14 cellular contexts compared by ENCODE assay signal in genomic region chr3:1275495-1275894, GRCh38.
DNase-seq lines count a peak whose midpoint lies in the region; ATAC-seq and TF ChIP-seq lines count a peak whose summit lies in the region.
"Had no signal": no experiment of that assay in that cellular context is flagged by ENCODE, and none has a peak within 500 bp of the region (broad histone marks: within the 10 kb centered on the region; RNA-seq: fewer than 3 reads in every experiment).

No MANE protein-coding gene starts in this region.

- in situ Hi-C loops in GM23248 (cut with MboI): no loop called here

- no peaks in the 10 kb centered on the region for H3K9me3 ChIP-seq in GM23248 (ENCODE audit: low read depth)
- no peaks in the 10 kb centered on the region for H3K9me3 ChIP-seq in OCI-LY1 (ENCODE audit: low read length)
- no peaks in the 10 kb centered on the region for H3K9me3 ChIP-seq in right cardiac atrium (ENCODE audit: control insufficient read depth, low read length)
- H3K9me3 ChIP-seq: body of pancreas, sigmoid colon had no signal

- no peak for ATAC-seq in right cardiac atrium
- ATAC-seq in GM18907 (IDR thresholded peaks at IDR 0.05; ENCODE audit: unreplicated experiment): no peak
- ATAC-seq: body of pancreas; stimulated activated naive B cell treated with anti-CD40 and anti-IgM and Interleukin-4, amounts not matched to agents 10 μg/mL and 1 μg/mL and 100 μg/mL, for 72 hours had no signal

- DNase-seq in COLO668 (lab: John Stamatoyannopoulos, UW; ENCODE audit: unreplicated experiment) (peak; percentile 22), GM23248 (peak; percentile 1), glomerular visceral epithelial cell (ENCODE audit: extremely low spot score) (peak; percentile 8), right cardiac atrium (no peak), NCI-H1436 treated with DMSO at 0.1 percent for 48 hours (lab: John Stamatoyannopoulos, UW) (no peak)
- no peak for DNase-seq in stimulated activated naive CD4-positive, alpha-beta T cell treated with Interleukin-2 at 50 U/mL for 16 hours (lab: John Stamatoyannopoulos, UW)
- DNase-seq: activated CD4-positive, alpha-beta T cell treated with anti-CD3 and anti-CD28 coated beads, Interleukin-2, amount 10 ng/mL, durations not matched to agents 7 days and 5 days; GF-D8; NCI-H1436; sigmoid colon; stimulated activated naive B cell treated with anti-CD40 and anti-IgM and Interleukin-4, amounts not matched to agents 10 μg/mL and 1 μg/mL and 100 μg/mL, for 72 hours had no signal

- H3K4me1 ChIP-seq in GM23248 (ENCODE audit: insufficient read depth) (no peaks in the 10 kb centered on the region), OCI-LY1 (ENCODE audit: insufficient read depth, low read length, severe bottlenecking) (no peaks in the 10 kb centered on the region), right cardiac atrium (ENCODE audit: control insufficient read depth, insufficient read depth, low read length) (no peaks in the 10 kb centered on the region)
- H3K4me1 ChIP-seq: body of pancreas, sigmoid colon had no signal

- H3K27me3 ChIP-seq in GM23248 (replicated peaks; ENCODE audit: insufficient read depth): no peaks in the 10 kb centered on the region
- H3K27me3 ChIP-seq in OCI-LY1 (ENCODE audit: insufficient read depth, low read length): no peaks in the 10 kb centered on the region
- H3K27me3 ChIP-seq in right cardiac atrium (ENCODE audit: control insufficient read depth, insufficient read depth): no peaks in the 10 kb centered on the region
- H3K27me3 ChIP-seq: body of pancreas, sigmoid colon had no signal

- H2AFZ ChIP-seq in GM23248: no peak overlapping the region
- no peak overlapping the region for H2AFZ ChIP-seq in OCI-LY1 (ENCODE audit: low read length)

- WGBS in GM23248 (ENCODE audit: low coverage in 1 of 2, low lambda C conversion rate in 2 of 2, missing lambda C conversion rate in 2 of 2), 2 experiments: 74 to 80% methylated on average over 4 of the region's 4 CpGs
- 62% methylated on average over 4 of the region's 4 CpGs for WGBS in right cardiac atrium

- H4K20me1 ChIP-seq in GM23248 (ENCODE audit: insufficient read depth): no peaks in the 10 kb centered on the region; the same call in 1 of the 2 replicates
- H4K20me1 ChIP-seq in OCI-LY1 (ENCODE audit: insufficient read depth, low read length): no peaks in the 10 kb centered on the region

- peak; percentile 48; the same call in 1 of the 2 replicates for TF ChIP-seq CTCF in OCI-LY1 (IDR thresholded peaks at IDR 0.05; ENCODE audit: low read length)

- H3F3A ChIP-seq in GM23248 (ENCODE audit: insufficient read depth) (no peaks in the 10 kb centered on the region), OCI-LY1 (ENCODE audit: insufficient read depth, low read length) (no peaks in the 10 kb centered on the region)

- no peak overlapping the region for H3K27ac ChIP-seq in GM23248
- no peak overlapping the region for H3K27ac ChIP-seq in OCI-LY1 (ENCODE audit: low read depth, low read length, poor library complexity, severe bottlenecking)
- no peak overlapping the region for H3K27ac ChIP-seq in right cardiac atrium (ENCODE audit: low read length)
- H3K27ac ChIP-seq: body of pancreas, sigmoid colon had no signal

- H3K4me3 ChIP-seq in GM23248: no peak overlapping the region
- no peak overlapping the region for H3K4me3 ChIP-seq in OCI-LY1 (ENCODE audit: low read depth, low read length, poor library complexity, severe bottlenecking)
- H3K4me3 ChIP-seq in right cardiac atrium (ENCODE audit: low read length): no peak overlapping the region
- H3K4me3 ChIP-seq: body of pancreas, sigmoid colon had no signal

- H3K9ac ChIP-seq in GM23248: no peak overlapping the region
- H3K9ac ChIP-seq in OCI-LY1 (ENCODE audit: low read length): no peak overlapping the region

- no peaks in the 10 kb centered on the region for H3K79me2 ChIP-seq in GM23248 (ENCODE audit: insufficient read depth)
- no peaks in the 10 kb centered on the region for H3K79me2 ChIP-seq in OCI-LY1 (ENCODE audit: insufficient read depth, low read length)

- no peak overlapping the region for H3K4me2 ChIP-seq in GM23248 (ENCODE audit: unreplicated experiment)
- no peak overlapping the region for H3K4me2 ChIP-seq in OCI-LY1 (ENCODE audit: low read length)

- H3K9me2 ChIP-seq in GM23248 (ENCODE audit: insufficient read depth) (no peaks in the 10 kb centered on the region), OCI-LY1 (ENCODE audit: low read depth, low read length) (no peaks in the 10 kb centered on the region)

- intact Hi-C loops in right cardiac atrium (cut with DNase I): no loop called here

- no peaks in the 10 kb centered on the region for H3K36me3 ChIP-seq in GM23248 (ENCODE audit: low read depth)
- H3K36me3 ChIP-seq in OCI-LY1 (ENCODE audit: insufficient read depth, low read length): no peaks in the 10 kb centered on the region
- H3K36me3 ChIP-seq: sigmoid colon had no signal

Comparison
In these comparisons a context has a peak if more than half of its experiments do, and no peak if none do; other contexts are left out.
1. DNase-seq: peak in COLO668 (single experiment), GM23248 (single experiment) and glomerular visceral epithelial cell (single experiment); none in right cardiac atrium (0 of 3), NCI-H1436 treated with DMSO at 0.1 percent for 48 hours (single experiment) and stimulated activated naive CD4-positive, alpha-beta T cell treated with Interleukin-2 at 50 U/mL for 16 hours (single experiment).